In the genomic region with DNA sequence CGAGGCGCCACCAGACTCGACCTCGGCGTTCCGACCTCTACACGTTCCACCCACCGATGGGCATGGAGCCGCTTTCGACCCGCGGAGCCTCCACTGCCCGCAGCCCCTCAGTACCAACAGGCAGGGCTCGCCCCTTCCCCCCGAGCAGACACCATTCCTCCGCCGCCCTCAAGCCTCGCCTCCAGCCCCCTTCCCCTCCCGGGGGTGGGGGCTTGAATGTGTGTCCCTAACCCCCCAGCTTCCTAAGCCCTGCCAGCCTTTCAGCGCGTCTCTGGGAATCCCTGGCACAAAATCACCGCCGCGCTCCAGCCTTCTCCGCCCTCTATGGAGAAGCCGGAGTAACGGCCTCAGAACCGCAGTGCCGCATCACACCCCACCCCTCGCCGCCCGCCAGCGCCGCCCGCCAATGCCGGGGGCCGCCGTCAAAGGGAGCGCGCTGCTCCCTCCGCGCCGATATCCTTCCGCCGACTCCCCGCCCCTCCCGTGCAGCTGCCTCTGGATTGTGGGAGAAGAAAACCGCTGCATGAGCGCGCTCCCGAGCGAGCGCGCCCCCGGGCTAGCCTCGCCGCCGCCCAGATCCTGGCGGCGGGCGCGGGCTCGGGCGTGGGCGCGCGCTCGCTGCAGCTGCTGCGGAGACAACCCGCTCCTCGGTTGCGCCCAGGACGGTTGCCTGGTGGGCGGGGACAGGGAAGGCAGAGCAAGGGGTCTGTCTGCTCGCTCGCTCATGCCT, we compare ENCODE assay signal across 1 cellular context.
TF ChIP-seq lines count a peak whose summit lies in the region.

A gene with protein sequence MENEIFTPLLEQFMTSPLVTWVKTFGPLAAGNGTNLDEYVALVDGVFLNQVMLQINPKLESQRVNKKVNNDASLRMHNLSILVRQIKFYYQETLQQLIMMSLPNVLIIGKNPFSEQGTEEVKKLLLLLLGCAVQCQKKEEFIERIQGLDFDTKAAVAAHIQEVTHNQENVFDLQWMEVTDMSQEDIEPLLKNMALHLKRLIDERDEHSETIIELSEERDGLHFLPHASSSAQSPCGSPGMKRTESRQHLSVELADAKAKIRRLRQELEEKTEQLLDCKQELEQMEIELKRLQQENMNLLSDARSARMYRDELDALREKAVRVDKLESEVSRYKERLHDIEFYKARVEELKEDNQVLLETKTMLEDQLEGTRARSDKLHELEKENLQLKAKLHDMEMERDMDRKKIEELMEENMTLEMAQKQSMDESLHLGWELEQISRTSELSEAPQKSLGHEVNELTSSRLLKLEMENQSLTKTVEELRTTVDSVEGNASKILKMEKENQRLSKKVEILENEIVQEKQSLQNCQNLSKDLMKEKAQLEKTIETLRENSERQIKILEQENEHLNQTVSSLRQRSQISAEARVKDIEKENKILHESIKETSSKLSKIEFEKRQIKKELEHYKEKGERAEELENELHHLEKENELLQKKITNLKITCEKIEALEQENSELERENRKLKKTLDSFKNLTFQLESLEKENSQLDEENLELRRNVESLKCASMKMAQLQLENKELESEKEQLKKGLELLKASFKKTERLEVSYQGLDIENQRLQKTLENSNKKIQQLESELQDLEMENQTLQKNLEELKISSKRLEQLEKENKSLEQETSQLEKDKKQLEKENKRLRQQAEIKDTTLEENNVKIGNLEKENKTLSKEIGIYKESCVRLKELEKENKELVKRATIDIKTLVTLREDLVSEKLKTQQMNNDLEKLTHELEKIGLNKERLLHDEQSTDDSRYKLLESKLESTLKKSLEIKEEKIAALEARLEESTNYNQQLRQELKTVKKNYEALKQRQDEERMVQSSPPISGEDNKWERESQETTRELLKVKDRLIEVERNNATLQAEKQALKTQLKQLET (N-terminal part only) (minus strand): TSS at position 343 of the 730 bp plus-strand sequence. CDS start 777 bp downstream, outside the sequence.

TF ChIP-seq in H1, 55 proteins besides CTCF, POLR2A, EP300 and RAD21 (continued from another document):
- TF ChIP-seq, protein P1, sequence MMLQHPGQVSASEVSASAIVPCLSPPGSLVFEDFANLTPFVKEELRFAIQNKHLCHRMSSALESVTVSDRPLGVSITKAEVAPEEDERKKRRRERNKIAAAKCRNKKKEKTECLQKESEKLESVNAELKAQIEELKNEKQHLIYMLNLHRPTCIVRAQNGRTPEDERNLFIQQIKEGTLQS (IDR thresholded peaks at IDR 0.05; ENCODE audit: insufficient read depth, low read depth, low read length) = no peak
- TF ChIP-seq JUN (IDR thresholded peaks at IDR 0.05; ENCODE audit: low read depth, low read length) = 0 out of 2 replicates have a peak, but pooled peaks have one; percentile 15
- no peak for TF ChIP-seq SIX5 (IDR thresholded peaks at IDR 0.05; ENCODE audit: low read depth, low read length)
- TF ChIP-seq, protein P2, sequence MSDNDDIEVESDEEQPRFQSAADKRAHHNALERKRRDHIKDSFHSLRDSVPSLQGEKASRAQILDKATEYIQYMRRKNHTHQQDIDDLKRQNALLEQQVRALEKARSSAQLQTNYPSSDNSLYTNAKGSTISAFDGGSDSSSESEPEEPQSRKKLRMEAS (IDR thresholded peaks at IDR 0.05) = peak; percentile 81
- TF ChIP-seq SP2 (IDR thresholded peaks at IDR 0.05; ENCODE audit: low read length) = no peak
- no peak for TF ChIP-seq CTBP2 (IDR thresholded peaks at IDR 0.05; ENCODE audit: borderline replicate concordance, insufficient read depth, insufficient read length, low read length)
- peak; percentile 5 for TF ChIP-seq NANOG (IDR thresholded peaks at IDR 0.05; ENCODE audit: insufficient read depth, low read depth, low read length, poor library complexity, severe bottlenecking)
- no peak for TF ChIP-seq NRF1 (IDR thresholded peaks at IDR 0.05; ENCODE audit: low read depth, low read length)
- TF ChIP-seq EGR1 (IDR thresholded peaks at IDR 0.05; ENCODE audit: borderline replicate concordance, low read depth, low read length) = no peak
TF ChIP-seq in H1: peak in this region for 21.
